ENCODE assay signal across 8 cellular contexts in the genomic region with DNA sequence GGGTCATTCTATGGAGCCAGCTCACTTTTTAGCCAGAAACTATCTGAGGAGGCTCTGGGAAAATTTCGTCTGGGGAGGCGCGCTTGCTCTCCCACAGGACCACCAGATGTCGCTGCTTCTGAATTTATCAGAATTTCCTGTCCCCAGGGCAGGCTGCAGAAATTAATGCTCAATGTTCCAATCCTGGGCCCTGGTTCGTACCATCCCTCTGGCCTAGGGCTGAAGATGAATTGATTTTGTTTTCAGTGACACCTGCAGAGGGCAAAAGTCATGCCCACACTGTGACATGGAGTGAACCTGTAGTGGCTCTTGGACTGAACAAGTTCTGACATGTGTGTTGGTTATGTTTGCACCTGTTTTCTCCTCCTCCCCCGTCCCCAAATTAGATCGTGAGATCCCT.
DNase-seq lines count a peak whose midpoint lies in the region; ATAC-seq lines count a peak whose summit lies in the region.

No MANE protein-coding gene starts in this region.

- no peaks in the 10 kb centered on the region for H3K27me3 ChIP-seq in effector memory CD4-positive, alpha-beta T cell (replicated peaks; ENCODE audit: control insufficient read depth, insufficient read depth, low read length, poor library complexity, severe bottlenecking)

- H3K4me3 ChIP-seq in effector memory CD4-positive, alpha-beta T cell (ENCODE audit: insufficient read depth, low read depth, low read length, poor library complexity, severe bottlenecking) = no peak overlapping the region

- H3K27ac ChIP-seq in effector memory CD4-positive, alpha-beta T cell (ENCODE audit: insufficient read depth, low read length, poor library complexity, severe bottlenecking) = no peak overlapping the region

- no peaks in the 10 kb centered on the region for H3K36me3 ChIP-seq in effector memory CD4-positive, alpha-beta T cell (ENCODE audit: control insufficient read depth, insufficient read depth, low read length)

- DNase-seq in Right ventricle myocardium superior (no peak), cardiac septum (ENCODE audit: low spot score) (no peak), NCI-H226 (peak; percentile 5), mucosa of gallbladder (ENCODE audit: low spot score) (peak; percentile 53)
- peak; percentile 49 to 53 for DNase-seq in activated CD4-positive, alpha-beta T cell treated with anti-CD3 and anti-CD28 coated beads, Interleukin-2, amount 50 U/mL, for 48 hours
- peak in 2 of 3 donors; percentile 3 to 33 for DNase-seq in effector memory CD4-positive, alpha-beta T cell
- DNase-seq in stimulated activated naive CD8-positive, alpha-beta T cell treated with anti-CD3 and anti-CD28 coated beads, Interleukin-15, Interleukin-2, amounts not matched to agents 100 U/mL and 50 U/mL, for 24 hours = peak; percentile 61

- ATAC-seq in Right ventricle myocardium superior (ENCODE audit: poor library complexity) (peak; percentile 16), HG03520 (IDR thresholded peaks at IDR 0.05; ENCODE audit: unreplicated experiment) (no peak)
- peak; percentile 52 for ATAC-seq in stimulated activated naive CD8-positive, alpha-beta T cell treated with anti-CD3 and anti-CD28 coated beads, Interleukin-15, Interleukin-2, amounts not matched to agents 100 U/mL and 50 U/mL, for 24 hours

- H3K9me3 ChIP-seq in effector memory CD4-positive, alpha-beta T cell (ENCODE audit: control insufficient read depth, low read length) = no peaks in the 10 kb centered on the region

- no peaks in the 10 kb centered on the region for H3K4me1 ChIP-seq in effector memory CD4-positive, alpha-beta T cell (ENCODE audit: control insufficient read depth, insufficient read depth, low read length, poor library complexity, severe bottlenecking)

- intact Hi-C loops in Right ventricle myocardium superior (cut with DNase I) (no loop called here), cardiac septum (cut with DNase I) (loop anchor here (5.0 to 10.0 kb wide), 2 partner anchors 606 to 713 kb away; no protein-coding TSS in a partner anchor)

Comparison
In these comparisons a context has a peak if more than half of its experiments do, and no peak if none do; other contexts are left out.
1. DNase-seq: peak in NCI-H226 (single experiment), activated CD4-positive, alpha-beta T cell treated with anti-CD3 and anti-CD28 coated beads, Interleukin-2, amount 50 U/mL, for 48 hours (2 of 2), effector memory CD4-positive, alpha-beta T cell (2 of 3), mucosa of gallbladder (single experiment) and stimulated activated naive CD8-positive, alpha-beta T cell treated with anti-CD3 and anti-CD28 coated beads, Interleukin-15, Interleukin-2, amounts not matched to agents 100 U/mL and 50 U/mL, for 24 hours (single experiment); none in Right ventricle myocardium superior (single experiment) and cardiac septum (single experiment).